ENCODE assay signal across 29 cellular contexts in the genomic region with DNA sequence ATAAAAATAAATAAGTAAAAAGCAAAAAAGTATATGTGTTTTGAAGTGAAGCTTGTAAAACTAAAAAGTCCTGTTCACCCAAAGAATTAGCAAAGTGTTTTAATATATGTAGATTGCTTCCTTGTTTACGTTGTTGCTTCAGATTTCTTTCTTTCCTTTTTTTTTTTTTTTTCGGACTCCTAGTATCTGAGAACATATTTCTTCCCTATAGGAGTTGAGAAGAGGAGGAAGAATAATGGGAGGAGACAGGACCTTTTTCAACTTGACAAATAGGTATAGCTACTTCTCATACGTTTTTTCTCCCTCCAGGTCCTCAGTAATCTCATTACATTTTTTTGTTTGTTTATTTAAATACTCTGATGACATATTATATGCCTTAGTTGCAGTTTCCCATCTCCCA.
"Had no signal": no experiment of that assay in that cellular context is flagged by ENCODE, and none has a peak within 500 bp of the region (broad histone marks: within the 10 kb centered on the region; RNA-seq: fewer than 3 reads in every experiment).

No MANE protein-coding gene starts in this region.

- FAIRE-seq: endometrium, endothelial cell of umbilical vein had no signal

- H3K27ac ChIP-seq: ascending aorta, breast epithelium, cardiac muscle cell, colonic mucosa, epithelial cell of prostate, esophagus squamous epithelium, gastroesophageal sphincter, heart right ventricle had no signal

- H3K36me3 ChIP-seq: ascending aorta, breast epithelium, cardiac muscle cell, colonic mucosa, esophagus squamous epithelium, gastroesophageal sphincter, heart right ventricle had no signal

- DNase-seq: activated CD4-positive, alpha-beta memory T cell treated with anti-CD3 and anti-CD28 coated beads, Interleukin-2, amount 10 ng/mL, durations not matched to agents 7 days and 5 days; activated CD4-positive, alpha-beta T cell treated with anti-CD3 and anti-CD28 coated beads for 36 hours; activated CD4-positive, alpha-beta T cell treated with anti-CD3 and anti-CD28 coated beads, Interleukin-2, amount 10 ng/mL, durations not matched to agents 24 days and 14 days; activated CD4-positive, CD25-positive, alpha-beta regulatory T cell; activated CD4-positive, CD25-positive, alpha-beta regulatory T cell treated with anti-CD3 and anti-CD28 coated beads, Interleukin-2, amount 50 U/mL, for 72 hours; activated CD8-positive, alpha-beta memory T cell treated with anti-CD3 and anti-CD28 coated beads, Interleukin-2, amount 50 U/mL, for 48 hours; activated gamma-delta T cell; activated naive CD4-positive, alpha-beta T cell; activated naive CD4-positive, alpha-beta T cell treated with anti-CD3 and anti-CD28 coated beads, Interleukin-2, amount 10 ng/mL, durations not matched to agents 7 days and 5 days; activated naive CD8-positive, alpha-beta T cell treated with anti-CD3 and anti-CD28 coated beads, Interleukin-2, amount 10 ng/mL, durations not matched to agents 7 days and 5 days; activated T-cell treated with anti-CD3 and anti-CD28 coated beads for 4 hours; activated T-cell treated with anti-CD3 and anti-CD28 coated beads, Interleukin-2, amount 50 U/mL, for 24 hours; activated T-cell treated with anti-CD3 and anti-CD28 coated beads, Interleukin-2, amount 50 U/mL, for 72 hours; central memory CD4-positive, alpha-beta T cell; cerebellar nuclear complex; colonic mucosa; effector CD8-positive, alpha-beta T cell; esophagus squamous epithelium; foreskin melanocyte; heart right ventricle; T-helper 2 cell had no signal

- H3K4me3 ChIP-seq: ascending aorta, breast epithelium, cardiac muscle cell, colonic mucosa, esophagus squamous epithelium, gastroesophageal sphincter, heart right ventricle had no signal

- H3K4me1 ChIP-seq: breast epithelium, colonic mucosa had no signal

- H3K27me3 ChIP-seq: ascending aorta, breast epithelium, cardiac muscle cell, colonic mucosa, esophagus squamous epithelium, gastroesophageal sphincter, heart right ventricle had no signal

- H3K9me3 ChIP-seq: ascending aorta, breast epithelium, colonic mucosa, esophagus squamous epithelium, gastroesophageal sphincter, heart right ventricle had no signal

- ATAC-seq: activated CD4-positive, alpha-beta T cell treated with anti-CD3 and anti-CD28 coated beads for 36 hours; activated naive CD4-positive, alpha-beta T cell treated with anti-CD3 and anti-CD28 coated beads, Interleukin-2, amount 50 U/mL, for 72 hours; activated T-cell treated with anti-CD3 and anti-CD28 coated beads, Interleukin-2, amount 50 U/mL, for 72 hours; gastroesophageal sphincter; heart right ventricle had no signal
